In the genomic region with DNA sequence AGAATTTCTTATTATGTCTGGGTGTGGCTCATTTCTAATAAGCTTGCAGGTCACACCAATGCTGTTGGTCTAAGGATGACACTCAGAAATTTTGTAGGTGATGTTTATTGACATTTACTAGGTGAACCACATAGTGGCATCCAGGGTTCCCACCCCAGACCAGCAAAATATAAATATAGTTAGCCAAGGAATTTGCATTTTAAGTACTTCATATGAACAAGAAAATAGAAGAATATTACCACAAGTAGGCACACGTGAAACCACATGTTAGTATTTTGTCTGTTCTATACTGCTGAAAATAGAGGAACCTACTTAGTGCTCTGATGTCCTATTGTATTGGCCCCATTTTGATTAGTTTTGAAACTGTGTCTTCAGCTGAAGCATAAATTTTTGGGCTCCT, we compare ENCODE assay signal across 17 cellular contexts.
DNase-seq lines count a peak whose midpoint lies in the region; ATAC-seq and TF ChIP-seq lines count a peak whose summit lies in the region.
"Had no signal": no experiment of that assay in that cellular context is flagged by ENCODE, and none has a peak within 500 bp of the region (broad histone marks: within the 10 kb centered on the region; RNA-seq: fewer than 3 reads in every experiment).

No MANE protein-coding gene starts in this region.

- peaks cover 4% of the 10 kb centered on the region; the same call in 1 of the 2 replicates for H3K36me3 ChIP-seq in MG63

- TF ChIP-seq CTCF in CD4-positive, alpha-beta T cell (IDR thresholded peaks at IDR 0.05): no peak

- intact Hi-C loops in CD4-positive, alpha-beta T cell (cut with DNase I, micrococcal nuclease): no loop called here

- peaks cover 85% of the 10 kb centered on the region for H3K36me3 Mint-ChIP-seq in CD4-positive, alpha-beta T cell (ENCODE audit: low read depth)

- peak overlapping the region; percentile 62 for H3K27ac Mint-ChIP-seq in CD4-positive, alpha-beta T cell
- H3K27ac Mint-ChIP-seq: activated CD4-positive, alpha-beta T cell treated with anti-CD3 and anti-CD28 coated beads, Interleukin-2, amount 10 ng/mL, durations not matched to agents 24 days and 14 days; dendritic cell treated with granulocyte-macrophage colony-stimulating factor and Interleukin-4, amounts not matched to agents 40 ng/mL and 50 ng/mL, for 4 days had no signal

- H3K27me3 Mint-ChIP-seq in CD4-positive, alpha-beta T cell: no peaks in the 10 kb centered on the region
- H3K27me3 Mint-ChIP-seq: activated CD4-positive, alpha-beta T cell treated with anti-CD3 and anti-CD28 coated beads, Interleukin-2, amount 10 ng/mL, durations not matched to agents 24 days and 14 days; dendritic cell treated with granulocyte-macrophage colony-stimulating factor and Interleukin-4, amounts not matched to agents 40 ng/mL and 50 ng/mL, for 4 days had no signal

- H3K27me3 ChIP-seq in CD4-positive, alpha-beta T cell (ENCODE audit: control insufficient read depth, insufficient read depth, low read length): no peaks in the 10 kb centered on the region
- no peaks in the 10 kb centered on the region for H3K27me3 ChIP-seq in MG63
- H3K27me3 ChIP-seq: heart right ventricle, testis had no signal

- H3K4me1 Mint-ChIP-seq in CD4-positive, alpha-beta T cell (ENCODE audit: low read depth): peaks cover 50% of the 10 kb centered on the region

- H3K4me3 ChIP-seq in MG63: no peak overlapping the region
- H3K4me3 ChIP-seq: A549, heart right ventricle, psoas muscle, testis had no signal

- POLR2A ChIA-PET in CD4-positive, alpha-beta T cell (lab: Charles Lee): no interaction called here

- H3K9me3 ChIP-seq in CD4-positive, alpha-beta T cell (ENCODE audit: control insufficient read depth, low read length): no peaks in the 10 kb centered on the region
- no peaks in the 10 kb centered on the region for H3K9me3 ChIP-seq in MG63
- H3K9me3 ChIP-seq: A549, heart right ventricle, psoas muscle, testis had no signal

- ATAC-seq in CD4-positive, alpha-beta T cell (ENCODE audit: poor library complexity): no peak
- ATAC-seq in GM19035 (IDR thresholded peaks at IDR 0.05; ENCODE audit: unreplicated experiment) (peak; percentile 73), HG02642 (IDR thresholded peaks at IDR 0.05; ENCODE audit: poor library complexity, unreplicated experiment) (peak; percentile 61), HG03460 (IDR thresholded peaks at IDR 0.05; ENCODE audit: unreplicated experiment) (peak; percentile 67), HG03039 (IDR thresholded peaks at IDR 0.05; ENCODE audit: unreplicated experiment) (no peak), HG02571 (IDR thresholded peaks at IDR 0.05; ENCODE audit: unreplicated experiment) (no peak)
- ATAC-seq: A549, heart right ventricle had no signal

- H3K27ac ChIP-seq in CD4-positive, alpha-beta T cell (ENCODE audit: low read depth, low read length): no peak overlapping the region
- H3K27ac ChIP-seq: A549, testis had no signal

- no peaks in the 10 kb centered on the region for H3K9me3 Mint-ChIP-seq in CD4-positive, alpha-beta T cell
- H3K9me3 Mint-ChIP-seq: dendritic cell treated with granulocyte-macrophage colony-stimulating factor and Interleukin-4, amounts not matched to agents 40 ng/mL and 50 ng/mL, for 4 days had no signal

- H3K4me3 Mint-ChIP-seq in CD4-positive, alpha-beta T cell: no peak overlapping the region
- H3K4me3 Mint-ChIP-seq: activated CD4-positive, alpha-beta T cell treated with anti-CD3 and anti-CD28 coated beads, Interleukin-2, amount 10 ng/mL, durations not matched to agents 24 days and 14 days; dendritic cell treated with granulocyte-macrophage colony-stimulating factor and Interleukin-4, amounts not matched to agents 40 ng/mL and 50 ng/mL, for 4 days had no signal

- CTCF ChIA-PET in CD4-positive, alpha-beta T cell (lab: Charles Lee): no interaction called here

- DNase-seq in CD4-positive, alpha-beta T cell: no peak
- no peak for DNase-seq in MG63
- no peak for DNase-seq in NOMO-1 (lab: John Stamatoyannopoulos, UW; ENCODE audit: unreplicated experiment in 2 of 2)
- DNase-seq: activated CD4-positive, alpha-beta T cell treated with anti-CD3 and anti-CD28 coated beads, Interleukin-2, amount 10 ng/mL, durations not matched to agents 24 days and 14 days; GF-D8; heart right ventricle; Karpas-422; NCI-H2029 treated with DMSO at 0.1 percent for 48 hours; psoas muscle; testis had no signal

Comparison
In these comparisons a context has a peak if more than half of its experiments do, and no peak if none do; other contexts are left out.
1. ATAC-seq: peak in GM19035 (single experiment), HG02642 (single experiment) and HG03460 (single experiment); none in CD4-positive, alpha-beta T cell (single experiment), HG03039 (single experiment) and HG02571 (single experiment).